In the genomic region with DNA sequence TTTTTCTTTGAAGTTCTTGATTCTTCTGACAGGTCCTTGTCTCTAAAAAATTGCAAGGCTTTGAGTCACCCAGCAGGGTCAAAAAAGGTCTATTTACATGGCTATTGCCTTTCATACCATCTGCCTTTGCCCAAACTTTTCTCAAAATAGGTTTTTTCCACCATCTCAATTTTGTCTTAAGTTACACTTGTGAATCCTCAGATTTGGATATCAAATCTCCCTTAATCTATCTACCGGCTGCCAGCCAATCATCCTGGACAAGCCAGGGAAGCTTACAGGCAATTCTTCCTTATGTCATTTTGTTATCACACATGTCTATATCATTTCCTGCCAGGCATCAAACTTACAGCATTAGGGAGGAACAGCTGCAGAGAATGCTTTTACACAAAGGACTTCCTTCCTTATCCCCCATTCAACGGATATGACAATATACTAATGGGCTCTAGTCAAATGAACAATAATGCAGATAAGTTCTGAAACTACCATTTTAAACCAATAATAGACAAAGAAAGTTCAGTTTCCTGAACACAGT, we compare ENCODE assay signal across 8 cellular contexts.
DNase-seq lines count a peak whose midpoint lies in the region; ATAC-seq, FAIRE-seq and TF ChIP-seq lines count a peak whose summit lies in the region.

No MANE protein-coding gene starts in this region.

- H3K27me3 ChIP-seq in dorsolateral prefrontal cortex (no peaks in the 10 kb centered on the region), vagina (no peaks in the 10 kb centered on the region), body of pancreas (no peaks in the 10 kb centered on the region)

- H3K4me1 ChIP-seq in vagina (peaks cover 3% of the 10 kb centered on the region), body of pancreas (peaks cover 6% of the 10 kb centered on the region)

- 71 to 90% methylated on average over 2 of the region's 2 CpGs for WGBS in body of pancreas, 2 donors

- no peak overlapping the region for H3K4me3 ChIP-seq in dorsolateral prefrontal cortex
- H3K4me3 ChIP-seq in vagina: no peak overlapping the region
- H3K4me3 ChIP-seq in body of pancreas: no peak overlapping the region

- no peak for TF ChIP-seq CTCF in dorsolateral prefrontal cortex (IDR thresholded peaks at IDR 0.05 in 54 of 56, conservative IDR thresholded peaks at IDR 0.05 in 2 of 56; ENCODE audit: low read depth in 1 of 56, partially characterized antibody in 56 of 56)
- no peak for TF ChIP-seq CTCF in vagina (IDR thresholded peaks at IDR 0.05)
- TF ChIP-seq CTCF in body of pancreas (IDR thresholded peaks at IDR 0.05): no peak

- no peak for ATAC-seq in body of pancreas

- intact Hi-C loops in dorsolateral prefrontal cortex (cut with DNase I) (no loop called here), vagina (cut with DNase I) (no loop called here), body of pancreas (cut with DNase I) (no loop called here)

- TF ChIP-seq POLR2A in GM12892 (IDR thresholded peaks at IDR 0.05; ENCODE audit: low read depth, low read length) (no peak), vagina (IDR thresholded peaks at IDR 0.05) (no peak), body of pancreas (IDR thresholded peaks at IDR 0.05) (no peak)

- H3K36me3 ChIP-seq in vagina (no peaks in the 10 kb centered on the region), body of pancreas (replicated peaks in 1 of 2; ENCODE audit: insufficient read depth in 1 of 2, low read depth in 2 of 2) (no peaks in the 10 kb centered on the region)

- DNase-seq in GM12892 (ENCODE audit: insufficient read length): no peak
- peak; percentile 76 for DNase-seq in NCI-H69 (lab: John Stamatoyannopoulos, UW)
- DNase-seq in dorsolateral prefrontal cortex: no peak
- DNase-seq in renal cortical epithelial cell (ENCODE audit: low read depth): peak; percentile 55
- DNase-seq in vagina (ENCODE audit: extremely low spot score in 2 of 2): no peak
- DNase-seq in NCI-H2029 (lab: John Stamatoyannopoulos, UW): no peak
- DNase-seq in activated CD8-positive, alpha-beta memory T cell treated with anti-CD3 and anti-CD28 coated beads for 24 hours: no peak
- no peak for DNase-seq in body of pancreas

- H3K27ac ChIP-seq in dorsolateral prefrontal cortex (peak overlapping the region in 43 of 59 donors; percentile 2 to 72 (median 45)), vagina (no peak overlapping the region), body of pancreas (no peak overlapping the region)

- FAIRE-seq in GM12892 (lab: Jason Lieb, UNC): peak; percentile 88

- H3K9me3 ChIP-seq in vagina: no peaks in the 10 kb centered on the region
- H3K9me3 ChIP-seq in body of pancreas: no peaks in the 10 kb centered on the region

Comparison
In these comparisons a context has a peak if more than half of its experiments do, and no peak if none do; other contexts are left out.
1. DNase-seq: peak in NCI-H69 (single experiment) and renal cortical epithelial cell (single experiment); none in GM12892 (single experiment), dorsolateral prefrontal cortex (0 of 10), vagina (0 of 2), NCI-H2029 (single experiment), activated CD8-positive, alpha-beta memory T cell treated with anti-CD3 and anti-CD28 coated beads for 24 hours (single experiment) and body of pancreas (0 of 4).
2. H3K27ac ChIP-seq: peak in dorsolateral prefrontal cortex (43 of 59); none in vagina (single experiment) and body of pancreas (0 of 4).